Comparison of ENCODE assay signal across 28 cellular contexts in genomic region chr3:143068059-143068458, GRCh38.
"Had no signal": no experiment of that assay in that cellular context is flagged by ENCODE, and none has a peak within 500 bp of the region (broad histone marks: within the 10 kb centered on the region; RNA-seq: fewer than 3 reads in every experiment).

No MANE protein-coding gene starts in this region.

- H3K27ac Mint-ChIP-seq: activated CD4-positive, alpha-beta memory T cell treated with anti-CD3 and anti-CD28 coated beads for 36 hours; activated CD8-positive, alpha-beta memory T cell treated with anti-CD3 and anti-CD28 coated beads, Interleukin-2, amount 10 ng/mL, durations not matched to agents 7 days and 5 days; activated CD8-positive, alpha-beta T cell treated with anti-CD3 and anti-CD28 coated beads, Interleukin-2, amount 10 ng/mL, durations not matched to agents 7 days and 5 days; activated naive CD4-positive, alpha-beta T cell treated with anti-CD3 and anti-CD28 coated beads, Interleukin-2, amount 10 ng/mL, durations not matched to agents 7 days and 5 days; activated naive CD4-positive, alpha-beta T cell treated with anti-CD3 and anti-CD28 coated beads, Interleukin-2, amount 50 U/mL, for 72 hours; activated naive CD8-positive, alpha-beta T cell treated with anti-CD3 and anti-CD28 coated beads, Interleukin-2, amount 10 ng/mL, durations not matched to agents 7 days and 5 days; activated T-cell treated with anti-CD3 and anti-CD28 coated beads, Interleukin-2, amount 50 U/mL, for 72 hours; brain; endodermal cell had no signal

- H3K4me3 Mint-ChIP-seq: activated CD4-positive, alpha-beta memory T cell treated with anti-CD3 and anti-CD28 coated beads for 36 hours; activated CD8-positive, alpha-beta memory T cell treated with anti-CD3 and anti-CD28 coated beads, Interleukin-2, amount 10 ng/mL, durations not matched to agents 7 days and 5 days; activated CD8-positive, alpha-beta T cell treated with anti-CD3 and anti-CD28 coated beads, Interleukin-2, amount 10 ng/mL, durations not matched to agents 7 days and 5 days; activated naive CD4-positive, alpha-beta T cell treated with anti-CD3 and anti-CD28 coated beads, Interleukin-2, amount 10 ng/mL, durations not matched to agents 7 days and 5 days; activated naive CD8-positive, alpha-beta T cell treated with anti-CD3 and anti-CD28 coated beads, Interleukin-2, amount 10 ng/mL, durations not matched to agents 7 days and 5 days; activated T-cell treated with anti-CD3 and anti-CD28 coated beads, Interleukin-2, amount 50 U/mL, for 72 hours; brain; endodermal cell had no signal

- H3K27ac ChIP-seq: ascending aorta, breast epithelium, cardiac muscle cell, colonic mucosa, heart left ventricle had no signal

- H3K27me3 Mint-ChIP-seq: activated CD4-positive, alpha-beta memory T cell treated with anti-CD3 and anti-CD28 coated beads for 36 hours; activated naive CD8-positive, alpha-beta T cell treated with anti-CD3 and anti-CD28 coated beads, Interleukin-2, amount 10 ng/mL, durations not matched to agents 7 days and 5 days had no signal

- H3K36me3 Mint-ChIP-seq: brain had no signal

- H3K9me3 ChIP-seq: ascending aorta, breast epithelium, colonic mucosa, heart left ventricle had no signal

- FAIRE-seq: frontal cortex had no signal

- H3K9me3 Mint-ChIP-seq: activated CD4-positive, alpha-beta memory T cell treated with anti-CD3 and anti-CD28 coated beads for 36 hours; activated naive CD4-positive, alpha-beta T cell treated with anti-CD3 and anti-CD28 coated beads, Interleukin-2, amount 10 ng/mL, durations not matched to agents 7 days and 5 days; activated naive CD4-positive, alpha-beta T cell treated with anti-CD3 and anti-CD28 coated beads, Interleukin-2, amount 50 U/mL, for 72 hours; activated naive CD8-positive, alpha-beta T cell treated with anti-CD3 and anti-CD28 coated beads, Interleukin-2, amount 10 ng/mL, durations not matched to agents 7 days and 5 days; activated T-cell treated with anti-CD3 and anti-CD28 coated beads, Interleukin-2, amount 50 U/mL, for 72 hours; brain had no signal

- H3K4me1 ChIP-seq: ascending aorta, breast epithelium, colonic mucosa, heart left ventricle had no signal

- ATAC-seq: activated CD8-positive, alpha-beta memory T cell treated with anti-CD3 and anti-CD28 coated beads, Interleukin-2, amount 10 ng/mL, durations not matched to agents 7 days and 5 days; activated CD8-positive, alpha-beta T cell treated with anti-CD3 and anti-CD28 coated beads, Interleukin-2, amount 10 ng/mL, durations not matched to agents 7 days and 5 days; activated naive CD4-positive, alpha-beta T cell treated with anti-CD3 and anti-CD28 coated beads, Interleukin-2, amount 50 U/mL, for 72 hours; activated T-cell treated with anti-CD3 and anti-CD28 coated beads, Interleukin-2, amount 50 U/mL, for 72 hours; esophagus mucosa; heart left ventricle had no signal

- DNase-seq: activated CD4-positive, alpha-beta memory T cell treated with anti-CD3 and anti-CD28 coated beads for 36 hours; activated CD4-positive, alpha-beta T cell treated with anti-CD3 and anti-CD28 coated beads for 1 hour; activated CD4-positive, alpha-beta T cell treated with anti-CD3 and anti-CD28 coated beads for 4 hours; activated CD8-positive, alpha-beta memory T cell treated with anti-CD3 and anti-CD28 coated beads, Interleukin-2, amount 10 ng/mL, durations not matched to agents 7 days and 5 days; activated CD8-positive, alpha-beta memory T cell treated with anti-CD3 and anti-CD28 coated beads, Interleukin-2, amount 50 U/mL, for 4 hours; activated CD8-positive, alpha-beta T cell treated with anti-CD3 and anti-CD28 coated beads, Interleukin-2, amount 10 ng/mL, durations not matched to agents 7 days and 5 days; activated gamma-delta T cell; activated naive CD4-positive, alpha-beta T cell; activated naive CD4-positive, alpha-beta T cell treated with anti-CD3 and anti-CD28 coated beads, Interleukin-2, amount 10 ng/mL, durations not matched to agents 7 days and 5 days; activated naive CD8-positive, alpha-beta T cell treated with anti-CD3 and anti-CD28 coated beads, Interleukin-2, amount 10 ng/mL, durations not matched to agents 7 days and 5 days; activated T-cell treated with anti-CD3 and anti-CD28 coated beads, Interleukin-2, amount 50 U/mL, for 1 hour; activated T-cell treated with anti-CD3 and anti-CD28 coated beads, Interleukin-2, amount 50 U/mL, for 72 hours; central memory CD4-positive, alpha-beta T cell; cerebellar nuclear complex; colonic mucosa; effector memory CD4-positive, alpha-beta T cell; endodermal cell; foreskin fibroblast; heart left ventricle; hypothalamus; T-helper 2 cell had no signal

- H3K4me1 Mint-ChIP-seq: activated CD8-positive, alpha-beta memory T cell treated with anti-CD3 and anti-CD28 coated beads, Interleukin-2, amount 10 ng/mL, durations not matched to agents 7 days and 5 days; activated naive CD4-positive, alpha-beta T cell treated with anti-CD3 and anti-CD28 coated beads, Interleukin-2, amount 10 ng/mL, durations not matched to agents 7 days and 5 days; activated naive CD8-positive, alpha-beta T cell treated with anti-CD3 and anti-CD28 coated beads, Interleukin-2, amount 10 ng/mL, durations not matched to agents 7 days and 5 days; brain had no signal

- H3K27me3 ChIP-seq: ascending aorta, breast epithelium, cardiac muscle cell, colonic mucosa, heart left ventricle had no signal
